ENCODE assay signal across 1 cellular context in the genomic region with DNA sequence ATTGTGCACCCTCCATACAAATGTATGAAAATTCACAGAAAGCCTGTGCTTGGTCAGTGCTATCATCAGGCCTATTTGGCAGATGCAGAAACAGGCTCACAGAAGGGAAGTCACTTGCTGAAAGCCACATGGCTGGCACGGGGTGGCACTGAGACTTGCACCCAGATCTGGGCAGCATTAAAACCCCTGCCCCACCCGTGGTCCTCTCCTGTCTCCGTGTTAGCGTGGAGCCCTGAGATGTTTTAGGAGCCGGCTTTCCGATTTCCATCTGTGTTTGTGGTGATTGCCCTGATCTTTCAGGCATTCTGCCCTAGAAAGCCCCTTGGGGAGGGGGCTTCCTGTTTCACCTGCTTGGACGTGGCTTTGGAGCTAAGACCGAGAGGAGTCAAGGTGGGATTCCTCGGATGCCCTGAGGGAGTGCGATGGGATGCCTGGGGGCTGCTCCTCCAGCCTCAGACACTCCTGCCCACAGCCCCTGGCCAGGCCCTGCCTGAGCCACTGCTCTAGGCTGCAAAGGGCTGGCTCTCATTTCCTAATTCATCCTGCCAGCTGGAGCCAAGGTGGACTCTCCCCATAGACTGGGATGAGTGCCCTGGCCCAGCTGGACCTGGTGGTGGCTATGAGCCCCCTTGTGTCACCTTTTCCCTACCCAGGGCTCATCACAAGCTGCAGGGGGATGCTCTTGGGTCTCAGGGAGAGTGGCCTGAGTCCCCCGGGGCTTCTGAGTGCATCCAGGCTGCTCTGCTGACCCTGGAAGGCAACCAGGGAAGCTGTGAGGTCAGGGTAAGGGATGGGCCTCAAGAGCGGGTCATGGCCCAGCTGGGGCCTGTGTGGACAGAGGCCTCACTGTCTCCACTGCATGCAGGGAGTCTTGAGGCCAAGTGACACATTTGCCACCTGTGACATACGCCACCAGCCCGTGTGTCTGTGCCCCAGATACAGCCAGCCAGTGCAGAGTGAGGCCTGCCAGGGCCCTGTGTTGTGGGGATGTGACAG.
TF ChIP-seq lines count a peak whose summit lies in the region.

No MANE protein-coding gene starts in this region.

TF ChIP-seq in GM23338, 12 proteins besides CTCF, POLR2A, EP300 and RAD21 (continued from another document):
- TF ChIP-seq, protein P1, sequence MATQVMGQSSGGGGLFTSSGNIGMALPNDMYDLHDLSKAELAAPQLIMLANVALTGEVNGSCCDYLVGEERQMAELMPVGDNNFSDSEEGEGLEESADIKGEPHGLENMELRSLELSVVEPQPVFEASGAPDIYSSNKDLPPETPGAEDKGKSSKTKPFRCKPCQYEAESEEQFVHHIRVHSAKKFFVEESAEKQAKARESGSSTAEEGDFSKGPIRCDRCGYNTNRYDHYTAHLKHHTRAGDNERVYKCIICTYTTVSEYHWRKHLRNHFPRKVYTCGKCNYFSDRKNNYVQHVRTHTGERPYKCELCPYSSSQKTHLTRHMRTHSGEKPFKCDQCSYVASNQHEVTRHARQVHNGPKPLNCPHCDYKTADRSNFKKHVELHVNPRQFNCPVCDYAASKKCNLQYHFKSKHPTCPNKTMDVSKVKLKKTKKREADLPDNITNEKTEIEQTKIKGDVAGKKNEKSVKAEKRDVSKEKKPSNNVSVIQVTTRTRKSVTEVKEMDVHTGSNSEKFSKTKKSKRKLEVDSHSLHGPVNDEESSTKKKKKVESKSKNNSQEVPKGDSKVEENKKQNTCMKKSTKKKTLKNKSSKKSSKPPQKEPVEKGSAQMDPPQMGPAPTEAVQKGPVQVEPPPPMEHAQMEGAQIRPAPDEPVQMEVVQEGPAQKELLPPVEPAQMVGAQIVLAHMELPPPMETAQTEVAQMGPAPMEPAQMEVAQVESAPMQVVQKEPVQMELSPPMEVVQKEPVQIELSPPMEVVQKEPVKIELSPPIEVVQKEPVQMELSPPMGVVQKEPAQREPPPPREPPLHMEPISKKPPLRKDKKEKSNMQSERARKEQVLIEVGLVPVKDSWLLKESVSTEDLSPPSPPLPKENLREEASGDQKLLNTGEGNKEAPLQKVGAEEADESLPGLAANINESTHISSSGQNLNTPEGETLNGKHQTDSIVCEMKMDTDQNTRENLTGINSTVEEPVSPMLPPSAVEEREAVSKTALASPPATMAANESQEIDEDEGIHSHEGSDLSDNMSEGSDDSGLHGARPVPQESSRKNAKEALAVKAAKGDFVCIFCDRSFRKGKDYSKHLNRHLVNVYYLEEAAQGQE (IDR thresholded peaks at IDR 0.05; ENCODE audit: unreplicated experiment), result no peak
- TF ChIP-seq CREB1 (CRISPR knock-in tag; IDR thresholded peaks at IDR 0.05; ENCODE audit: low read depth) (no peak), ZNF114 (CRISPR knock-in tag; IDR thresholded peaks at IDR 0.05) (no peak), JUNB (IDR thresholded peaks at IDR 0.05; ENCODE audit: unreplicated experiment) (no peak), ZNF331 (CRISPR knock-in tag; IDR thresholded peaks at IDR 0.05; ENCODE audit: low read depth) (no peak), NANOG (IDR thresholded peaks at IDR 0.05; ENCODE audit: borderline replicate concordance) (no peak), STAT1 (IDR thresholded peaks at IDR 0.05; ENCODE audit: unreplicated experiment) (no peak)
- TF ChIP-seq, protein P2, sequence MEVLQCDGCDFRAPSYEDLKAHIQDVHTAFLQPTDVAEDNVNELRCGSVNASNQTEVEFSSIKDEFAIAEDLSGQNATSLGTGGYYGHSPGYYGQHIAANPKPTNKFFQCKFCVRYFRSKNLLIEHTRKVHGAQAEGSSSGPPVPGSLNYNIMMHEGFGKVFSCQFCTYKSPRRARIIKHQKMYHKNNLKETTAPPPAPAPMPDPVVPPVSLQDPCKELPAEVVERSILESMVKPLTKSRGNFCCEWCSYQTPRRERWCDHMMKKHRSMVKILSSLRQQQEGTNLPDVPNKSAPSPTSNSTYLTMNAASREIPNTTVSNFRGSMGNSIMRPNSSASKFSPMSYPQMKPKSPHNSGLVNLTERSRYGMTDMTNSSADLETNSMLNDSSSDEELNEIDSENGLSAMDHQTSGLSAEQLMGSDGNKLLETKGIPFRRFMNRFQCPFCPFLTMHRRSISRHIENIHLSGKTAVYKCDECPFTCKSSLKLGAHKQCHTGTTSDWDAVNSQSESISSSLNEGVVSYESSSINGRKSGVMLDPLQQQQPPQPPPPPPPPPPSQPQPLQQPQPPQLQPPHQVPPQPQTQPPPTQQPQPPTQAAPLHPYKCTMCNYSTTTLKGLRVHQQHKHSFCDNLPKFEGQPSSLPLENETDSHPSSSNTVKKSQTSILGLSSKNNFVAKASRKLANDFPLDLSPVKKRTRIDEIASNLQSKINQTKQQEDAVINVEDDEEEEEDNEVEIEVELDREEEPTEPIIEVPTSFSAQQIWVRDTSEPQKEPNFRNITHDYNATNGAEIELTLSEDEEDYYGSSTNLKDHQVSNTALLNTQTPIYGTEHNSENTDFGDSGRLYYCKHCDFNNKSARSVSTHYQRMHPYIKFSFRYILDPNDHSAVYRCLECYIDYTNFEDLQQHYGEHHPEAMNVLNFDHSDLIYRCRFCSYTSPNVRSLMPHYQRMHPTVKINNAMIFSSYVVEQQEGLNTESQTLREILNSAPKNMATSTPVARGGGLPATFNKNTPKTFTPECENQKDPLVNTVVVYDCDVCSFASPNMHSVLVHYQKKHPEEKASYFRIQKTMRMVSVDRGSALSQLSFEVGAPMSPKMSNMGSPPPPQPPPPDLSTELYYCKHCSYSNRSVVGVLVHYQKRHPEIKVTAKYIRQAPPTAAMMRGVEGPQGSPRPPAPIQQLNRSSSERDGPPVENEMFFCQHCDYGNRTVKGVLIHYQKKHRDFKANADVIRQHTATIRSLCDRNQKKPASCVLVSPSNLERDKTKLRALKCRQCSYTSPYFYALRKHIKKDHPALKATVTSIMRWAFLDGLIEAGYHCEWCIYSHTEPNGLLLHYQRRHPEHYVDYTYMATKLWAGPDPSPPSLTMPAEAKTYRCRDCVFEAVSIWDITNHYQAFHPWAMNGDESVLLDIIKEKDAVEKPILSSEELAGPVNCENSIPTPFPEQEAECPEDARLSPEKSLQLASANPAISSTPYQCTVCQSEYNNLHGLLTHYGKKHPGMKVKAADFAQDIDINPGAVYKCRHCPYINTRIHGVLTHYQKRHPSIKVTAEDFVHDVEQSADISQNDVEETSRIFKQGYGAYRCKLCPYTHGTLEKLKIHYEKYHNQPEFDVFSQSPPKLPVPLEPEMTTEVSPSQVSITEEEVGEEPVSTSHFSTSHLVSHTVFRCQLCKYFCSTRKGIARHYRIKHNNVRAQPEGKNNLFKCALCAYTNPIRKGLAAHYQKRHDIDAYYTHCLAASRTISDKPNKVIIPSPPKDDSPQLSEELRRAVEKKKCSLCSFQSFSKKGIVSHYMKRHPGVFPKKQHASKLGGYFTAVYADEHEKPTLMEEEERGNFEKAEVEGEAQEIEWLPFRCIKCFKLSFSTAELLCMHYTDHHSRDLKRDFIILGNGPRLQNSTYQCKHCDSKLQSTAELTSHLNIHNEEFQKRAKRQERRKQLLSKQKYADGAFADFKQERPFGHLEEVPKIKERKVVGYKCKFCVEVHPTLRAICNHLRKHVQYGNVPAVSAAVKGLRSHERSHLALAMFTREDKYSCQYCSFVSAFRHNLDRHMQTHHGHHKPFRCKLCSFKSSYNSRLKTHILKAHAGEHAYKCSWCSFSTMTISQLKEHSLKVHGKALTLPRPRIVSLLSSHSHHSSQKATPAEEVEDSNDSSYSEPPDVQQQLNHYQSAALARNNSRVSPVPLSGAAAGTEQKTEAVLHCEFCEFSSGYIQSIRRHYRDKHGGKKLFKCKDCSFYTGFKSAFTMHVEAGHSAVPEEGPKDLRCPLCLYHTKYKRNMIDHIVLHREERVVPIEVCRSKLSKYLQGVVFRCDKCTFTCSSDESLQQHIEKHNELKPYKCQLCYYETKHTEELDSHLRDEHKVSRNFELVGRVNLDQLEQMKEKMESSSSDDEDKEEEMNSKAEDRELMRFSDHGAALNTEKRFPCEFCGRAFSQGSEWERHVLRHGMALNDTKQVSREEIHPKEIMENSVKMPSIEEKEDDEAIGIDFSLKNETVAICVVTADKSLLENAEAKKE (CRISPR knock-in tag; IDR thresholded peaks at IDR 0.05), result no peak
- TF ChIP-seq, protein P3, sequence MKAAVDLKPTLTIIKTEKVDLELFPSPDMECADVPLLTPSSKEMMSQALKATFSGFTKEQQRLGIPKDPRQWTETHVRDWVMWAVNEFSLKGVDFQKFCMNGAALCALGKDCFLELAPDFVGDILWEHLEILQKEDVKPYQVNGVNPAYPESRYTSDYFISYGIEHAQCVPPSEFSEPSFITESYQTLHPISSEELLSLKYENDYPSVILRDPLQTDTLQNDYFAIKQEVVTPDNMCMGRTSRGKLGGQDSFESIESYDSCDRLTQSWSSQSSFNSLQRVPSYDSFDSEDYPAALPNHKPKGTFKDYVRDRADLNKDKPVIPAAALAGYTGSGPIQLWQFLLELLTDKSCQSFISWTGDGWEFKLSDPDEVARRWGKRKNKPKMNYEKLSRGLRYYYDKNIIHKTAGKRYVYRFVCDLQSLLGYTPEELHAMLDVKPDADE (IDR thresholded peaks at IDR 0.05), result no peak
